Comparison of ENCODE assay signal across 11 cellular contexts in genomic region chr2:209872675-209873074, GRCh38.
DNase-seq lines count a peak whose midpoint lies in the region; ATAC-seq, FAIRE-seq and TF ChIP-seq lines count a peak whose summit lies in the region.
"Had no signal": no experiment of that assay in that cellular context is flagged by ENCODE, and none has a peak within 500 bp of the region (broad histone marks: within the 10 kb centered on the region; RNA-seq: fewer than 3 reads in every experiment).

No MANE protein-coding gene starts in this region.

- no peak overlapping the region for H3K27ac Mint-ChIP-seq in stimulated activated memory B cell treated with anti-CD40 and anti-IgM and Interleukin-4, amounts not matched to agents 10 μg/mL and 1 μg/mL and 100 μg/mL, for 72 hours
- H3K27ac Mint-ChIP-seq: IgD-negative memory B cell; stimulated activated naive CD8-positive, alpha-beta T cell treated with anti-CD3 and anti-CD28 coated beads, Interleukin-15, amount 100 ng/mL, for 72 hours had no signal

- DNase-seq in AG20443 (ENCODE audit: low spot score) = peak; percentile 12
- DNase-seq in MV-4-11 (lab: John Stamatoyannopoulos, UW) = peak; percentile 85
- DNase-seq in bronchial epithelial cell (ENCODE audit: low read depth) = peak; percentile 57
- peak; percentile 78 for DNase-seq in islet precursor cell
- no peak for DNase-seq in stimulated activated CD4-positive, alpha-beta T cell treated with anti-CD3 and anti-CD28 coated beads, Interleukin-4, amount 100 ng/mL, for 24 hours
- no peak for DNase-seq in SK-N-DZ (ENCODE audit: low spot score)
- DNase-seq: cerebellar nuclear complex; stimulated activated naive CD8-positive, alpha-beta T cell treated with anti-CD3 and anti-CD28 coated beads, Interleukin-15, amount 100 ng/mL, for 72 hours had no signal

- no peak overlapping the region for H3K4me3 ChIP-seq in bronchial epithelial cell (ENCODE audit: low read depth, low read length)

- FAIRE-seq in bronchial epithelial cell (lab: Jason Lieb, UNC) = no peak

- H3K27me3 Mint-ChIP-seq in stimulated activated memory B cell treated with anti-CD40 and anti-IgM and Interleukin-4, amounts not matched to agents 10 μg/mL and 1 μg/mL and 100 μg/mL, for 72 hours = no peaks in the 10 kb centered on the region

- no peaks in the 10 kb centered on the region for H3K36me3 Mint-ChIP-seq in stimulated activated memory B cell treated with anti-CD40 and anti-IgM and Interleukin-4, amounts not matched to agents 10 μg/mL and 1 μg/mL and 100 μg/mL, for 72 hours
- H3K36me3 Mint-ChIP-seq: IgD-negative memory B cell had no signal

- no peaks in the 10 kb centered on the region for H3K27me3 ChIP-seq in bronchial epithelial cell (ENCODE audit: control insufficient read depth, insufficient read depth, low read length)

- no peaks in the 10 kb centered on the region for H3K4me1 Mint-ChIP-seq in stimulated activated memory B cell treated with anti-CD40 and anti-IgM and Interleukin-4, amounts not matched to agents 10 μg/mL and 1 μg/mL and 100 μg/mL, for 72 hours
- H3K4me1 Mint-ChIP-seq: IgD-negative memory B cell; stimulated activated naive CD8-positive, alpha-beta T cell treated with anti-CD3 and anti-CD28 coated beads, Interleukin-15, amount 100 ng/mL, for 72 hours had no signal

- H3K9me3 Mint-ChIP-seq in stimulated activated memory B cell treated with anti-CD40 and anti-IgM and Interleukin-4, amounts not matched to agents 10 μg/mL and 1 μg/mL and 100 μg/mL, for 72 hours = no peaks in the 10 kb centered on the region
- H3K9me3 Mint-ChIP-seq: IgD-negative memory B cell; stimulated activated naive CD8-positive, alpha-beta T cell treated with anti-CD3 and anti-CD28 coated beads, Interleukin-15, amount 100 ng/mL, for 72 hours had no signal

- H3K4me3 Mint-ChIP-seq in stimulated activated memory B cell treated with anti-CD40 and anti-IgM and Interleukin-4, amounts not matched to agents 10 μg/mL and 1 μg/mL and 100 μg/mL, for 72 hours = no peak overlapping the region
- H3K4me3 Mint-ChIP-seq: IgD-negative memory B cell; stimulated activated naive CD8-positive, alpha-beta T cell treated with anti-CD3 and anti-CD28 coated beads, Interleukin-15, amount 100 ng/mL, for 72 hours had no signal

- H3K36me3 ChIP-seq in bronchial epithelial cell (ENCODE audit: control insufficient read depth, insufficient read depth, low read length) = no peaks in the 10 kb centered on the region

- TF ChIP-seq CTCF in bronchial epithelial cell (IDR thresholded peaks at IDR 0.05; ENCODE audit: insufficient read depth, low read length, severe bottlenecking) = no peak

- ATAC-seq in stimulated activated memory B cell treated with anti-CD40 and anti-IgM and Interleukin-4, amounts not matched to agents 10 μg/mL and 1 μg/mL and 100 μg/mL, for 72 hours = no peak
- ATAC-seq in GM21381 (IDR thresholded peaks at IDR 0.05; ENCODE audit: unreplicated experiment) = no peak
- ATAC-seq: stimulated activated naive CD8-positive, alpha-beta T cell treated with anti-CD3 and anti-CD28 coated beads, Interleukin-15, amount 100 ng/mL, for 72 hours had no signal

Comparison
In these comparisons a context has a peak if more than half of its experiments do, and no peak if none do; other contexts are left out.
1. DNase-seq: peak in AG20443 (single experiment), MV-4-11 (single experiment), bronchial epithelial cell (single experiment) and islet precursor cell (single experiment); none in stimulated activated CD4-positive, alpha-beta T cell treated with anti-CD3 and anti-CD28 coated beads, Interleukin-4, amount 100 ng/mL, for 24 hours (single experiment) and SK-N-DZ (single experiment).